In the genomic region with DNA sequence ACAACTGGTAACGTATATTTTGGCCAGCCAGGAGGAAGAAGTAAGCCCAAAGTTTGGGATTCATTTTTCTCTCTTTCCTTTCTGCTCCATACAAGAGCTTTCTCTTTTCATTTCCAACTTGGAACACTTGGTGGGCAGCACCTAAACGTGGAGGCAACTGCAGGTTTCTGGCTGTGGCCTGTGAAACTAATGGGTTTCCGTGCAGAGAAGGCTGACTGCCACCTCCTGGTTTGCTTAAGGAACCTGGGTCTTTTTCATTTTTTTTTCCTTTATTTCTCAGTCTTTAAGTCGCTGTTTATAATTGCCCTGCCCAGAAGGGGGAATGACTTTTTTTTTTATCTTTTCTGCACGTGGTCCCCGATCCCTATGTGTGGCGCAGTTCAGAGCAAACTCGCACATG, we compare ENCODE assay signal across 1 cellular context.
TF ChIP-seq lines count a peak whose summit lies in the region.

No MANE protein-coding gene starts in this region.

TF ChIP-seq in WTC11, 78 proteins besides CTCF, POLR2A, EP300 and RAD21 (continued from another document):
- TF ChIP-seq, protein P1, sequence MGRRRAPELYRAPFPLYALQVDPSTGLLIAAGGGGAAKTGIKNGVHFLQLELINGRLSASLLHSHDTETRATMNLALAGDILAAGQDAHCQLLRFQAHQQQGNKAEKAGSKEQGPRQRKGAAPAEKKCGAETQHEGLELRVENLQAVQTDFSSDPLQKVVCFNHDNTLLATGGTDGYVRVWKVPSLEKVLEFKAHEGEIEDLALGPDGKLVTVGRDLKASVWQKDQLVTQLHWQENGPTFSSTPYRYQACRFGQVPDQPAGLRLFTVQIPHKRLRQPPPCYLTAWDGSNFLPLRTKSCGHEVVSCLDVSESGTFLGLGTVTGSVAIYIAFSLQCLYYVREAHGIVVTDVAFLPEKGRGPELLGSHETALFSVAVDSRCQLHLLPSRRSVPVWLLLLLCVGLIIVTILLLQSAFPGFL (CRISPR knock-in tag; IDR thresholded peaks at IDR 0.05; ENCODE audit: borderline replicate concordance): no peak
- no peak for TF ChIP-seq NFE2L1 (CRISPR knock-in tag; IDR thresholded peaks at IDR 0.05)
- TF ChIP-seq ZNF416 (CRISPR knock-in tag; IDR thresholded peaks at IDR 0.05): no peak
- TF ChIP-seq ZNF317 (CRISPR knock-in tag; IDR thresholded peaks at IDR 0.05; ENCODE audit: borderline replicate concordance, low read depth): no peak
- TF ChIP-seq RORB (CRISPR knock-in tag; IDR thresholded peaks at IDR 0.05): no peak
- TF ChIP-seq, protein P2, sequence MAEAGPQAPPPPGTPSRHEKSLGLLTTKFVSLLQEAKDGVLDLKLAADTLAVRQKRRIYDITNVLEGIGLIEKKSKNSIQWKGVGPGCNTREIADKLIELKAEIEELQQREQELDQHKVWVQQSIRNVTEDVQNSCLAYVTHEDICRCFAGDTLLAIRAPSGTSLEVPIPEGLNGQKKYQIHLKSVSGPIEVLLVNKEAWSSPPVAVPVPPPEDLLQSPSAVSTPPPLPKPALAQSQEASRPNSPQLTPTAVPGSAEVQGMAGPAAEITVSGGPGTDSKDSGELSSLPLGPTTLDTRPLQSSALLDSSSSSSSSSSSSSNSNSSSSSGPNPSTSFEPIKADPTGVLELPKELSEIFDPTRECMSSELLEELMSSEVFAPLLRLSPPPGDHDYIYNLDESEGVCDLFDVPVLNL (CRISPR knock-in tag; IDR thresholded peaks at IDR 0.05; ENCODE audit: borderline replicate concordance, low read depth): no peak
- TF ChIP-seq FOXK1 (CRISPR knock-in tag; IDR thresholded peaks at IDR 0.05): no peak
- TF ChIP-seq RELA (CRISPR knock-in tag; IDR thresholded peaks at IDR 0.05; ENCODE audit: borderline replicate concordance): no peak
- no peak for TF ChIP-seq GABPB1 (CRISPR knock-in tag; IDR thresholded peaks at IDR 0.05)
- TF ChIP-seq NR2C2 (CRISPR knock-in tag; IDR thresholded peaks at IDR 0.05): no peak
- TF ChIP-seq ATF1 (CRISPR knock-in tag; IDR thresholded peaks at IDR 0.05): no peak
- no peak for TF ChIP-seq ZNF138 (CRISPR knock-in tag; conservative IDR thresholded peaks at IDR 0.05)
- TF ChIP-seq ZNF671 (CRISPR knock-in tag; IDR thresholded peaks at IDR 0.05): no peak
- TF ChIP-seq SOX15 (CRISPR knock-in tag; IDR thresholded peaks at IDR 0.05): no peak
- no peak for TF ChIP-seq CREB1 (CRISPR knock-in tag; IDR thresholded peaks at IDR 0.05)
